1 cellular context compared by ENCODE assay signal in genomic region chr13:20773194-20774080, GRCh38.
TF ChIP-seq lines count a peak whose summit lies in the region.

EEF1AKMT1 (minus strand) TSS chr13:20773961; CDS start chr13:20757598, 16,363 bp downstream.

TF ChIP-seq in HepG2, 621 proteins besides CTCF, POLR2A, EP300 and RAD21 (continued from another document):
- TF ChIP-seq ZNF264 (CRISPR knock-in tag; IDR thresholded peaks at IDR 0.05), result no peak; the same call in 1 of the 2 replicates
- TF ChIP-seq RELA (CRISPR knock-in tag; IDR thresholded peaks at IDR 0.05), result no peak
- TF ChIP-seq SOX5 (CRISPR knock-in tag; IDR thresholded peaks at IDR 0.05; ENCODE audit: borderline replicate concordance), result 0 out of 2 replicates have a peak, but pooled peaks have one; percentile 5
- TF ChIP-seq RBM39 (IDR thresholded peaks at IDR 0.05; ENCODE audit: low read depth, low read length, poor library complexity, severe bottlenecking), result peak; percentile 63
- peak; percentile 96 for TF ChIP-seq ZNF709 (CRISPR knock-in tag; IDR thresholded peaks at IDR 0.05)
- no peak for TF ChIP-seq SIX1 (CRISPR knock-in tag; IDR thresholded peaks at IDR 0.05; ENCODE audit: borderline replicate concordance)
- TF ChIP-seq IRF9 (CRISPR knock-in tag; IDR thresholded peaks at IDR 0.05; ENCODE audit: borderline replicate concordance), result peak; percentile 83; the same call in 1 of the 2 replicates
- TF ChIP-seq REPIN1 (CRISPR knock-in tag; IDR thresholded peaks at IDR 0.05; ENCODE audit: borderline replicate concordance, low read depth), result peak; percentile 83
- TF ChIP-seq HNF4G (IDR thresholded peaks at IDR 0.05; ENCODE audit: borderline replicate concordance, low read depth, low read length), result no peak
- TF ChIP-seq HNF4G (CRISPR knock-in tag; IDR thresholded peaks at IDR 0.05; ENCODE audit: borderline replicate concordance, low read depth), result 0 out of 2 replicates have a peak, but pooled peaks have one; percentile 39
- peak; percentile 78 for TF ChIP-seq BRD4 (CRISPR knock-in tag; IDR thresholded peaks at IDR 0.05)
- TF ChIP-seq DMAP1 (CRISPR knock-in tag; IDR thresholded peaks at IDR 0.05), result peak; percentile 91
- TF ChIP-seq HMG20A (CRISPR knock-in tag; IDR thresholded peaks at IDR 0.05; ENCODE audit: borderline replicate concordance), result no peak
